In the genomic region with DNA sequence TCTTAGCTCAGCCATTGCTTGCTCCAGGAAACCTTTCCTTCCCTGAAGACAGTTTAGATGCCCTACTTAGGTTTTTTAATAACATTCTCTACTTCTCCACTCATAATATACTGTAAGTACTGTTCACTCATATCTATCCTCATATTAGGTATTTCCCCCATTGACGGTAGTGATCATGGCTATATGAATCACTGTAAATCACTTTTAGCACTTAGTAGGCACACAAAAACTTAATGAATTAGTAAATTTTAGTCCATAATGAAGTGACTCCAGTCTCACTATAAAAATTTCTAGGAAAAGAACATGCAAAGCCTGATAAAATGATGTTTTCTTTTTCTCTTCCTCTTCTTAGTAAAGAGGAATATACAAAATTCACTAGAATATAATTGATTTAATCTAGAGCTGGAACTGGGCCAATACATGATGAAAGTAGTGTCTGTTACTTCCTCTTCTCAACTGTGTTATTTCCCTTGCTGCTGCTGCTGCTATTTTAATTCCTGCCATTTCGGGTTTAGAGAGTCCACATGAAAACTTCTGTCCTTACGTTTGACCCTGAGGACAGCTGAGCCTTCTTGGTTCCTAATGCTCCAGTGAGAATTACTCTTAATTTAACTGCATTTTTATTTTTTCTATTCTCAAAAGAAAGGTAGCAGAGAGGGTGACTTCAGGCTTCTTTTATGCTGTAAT, we compare ENCODE assay signal across 8 cellular contexts.
DNase-seq lines count a peak whose midpoint lies in the region; ATAC-seq and TF ChIP-seq lines count a peak whose summit lies in the region.

No MANE protein-coding gene starts in this region.

- peak overlapping the region; percentile 32 for H3K4me3 Mint-ChIP-seq in T-helper 2 cell treated with Interferon-gamma antibody and Interleukin-4, amounts not matched to agents 5 μg/mL and 100 μg/mL, for 36 hours
- no peak overlapping the region for H3K4me3 Mint-ChIP-seq in glutamatergic neuron (ENCODE audit: unreplicated experiment)

- H3K4me1 Mint-ChIP-seq in T-helper 2 cell treated with Interferon-gamma antibody and Interleukin-4, amounts not matched to agents 5 μg/mL and 100 μg/mL, for 36 hours (ENCODE audit: low read depth), result peaks cover 32% of the 10 kb centered on the region
- no peaks in the 10 kb centered on the region for H3K4me1 Mint-ChIP-seq in glutamatergic neuron (ENCODE audit: low read depth, unreplicated experiment)

- H3K9me3 ChIP-seq in mucosa of descending colon, result no peaks in the 10 kb centered on the region

- H3K4me3 ChIP-seq in mucosa of descending colon, result no peak overlapping the region

- peaks cover 59% of the 10 kb centered on the region for H3K36me3 Mint-ChIP-seq in T-helper 2 cell treated with Interferon-gamma antibody and Interleukin-4, amounts not matched to agents 5 μg/mL and 100 μg/mL, for 36 hours (ENCODE audit: low read depth)
- H3K36me3 Mint-ChIP-seq in glutamatergic neuron (ENCODE audit: unreplicated experiment), result no peaks in the 10 kb centered on the region

- no peaks in the 10 kb centered on the region for H3K4me1 ChIP-seq in mucosa of descending colon (ENCODE audit: low read depth)

- intact Hi-C loops in mucosa of descending colon (cut with DNase I, micrococcal nuclease), result no loop called here

- TF ChIP-seq CTCF in mucosa of descending colon (IDR thresholded peaks at IDR 0.05), result no peak
- TF ChIP-seq CTCF in glutamatergic neuron (IDR thresholded peaks at IDR 0.05; ENCODE audit: partially characterized antibody, unreplicated experiment), result no peak

- no peaks in the 10 kb centered on the region for H3K9me3 Mint-ChIP-seq in T-helper 2 cell treated with Interferon-gamma antibody and Interleukin-4, amounts not matched to agents 5 μg/mL and 100 μg/mL, for 36 hours
- H3K9me3 Mint-ChIP-seq in glutamatergic neuron (ENCODE audit: unreplicated experiment), result no peaks in the 10 kb centered on the region

- ATAC-seq in HG02973 (IDR thresholded peaks at IDR 0.05; ENCODE audit: unreplicated experiment) (peak; percentile 70), mucosa of descending colon (peak; percentile 52), GM19397 (IDR thresholded peaks at IDR 0.05; ENCODE audit: unreplicated experiment) (no peak)

- peak overlapping the region; percentile 58 for H3K27ac Mint-ChIP-seq in T-helper 2 cell treated with Interferon-gamma antibody and Interleukin-4, amounts not matched to agents 5 μg/mL and 100 μg/mL, for 36 hours
- H3K27ac Mint-ChIP-seq in glutamatergic neuron (ENCODE audit: unreplicated experiment), result no peak overlapping the region

- H3K36me3 ChIP-seq in mucosa of descending colon (ENCODE audit: low read depth), result no peaks in the 10 kb centered on the region

- DNase-seq in DMS53 (lab: John Stamatoyannopoulos, UW) (peak; percentile 8), DMS53 treated with DMSO at 0.1 percent for 48 hours (lab: John Stamatoyannopoulos, UW; ENCODE audit: unreplicated experiment) (no peak), mucosa of descending colon (peak in 1 of 3 donors; percentile 8), glutamatergic neuron (no peak), SHP77 treated with DMSO at 0.1 percent for 48 hours (lab: John Stamatoyannopoulos, UW) (no peak)
- DNase-seq in T-helper 2 cell treated with Interferon-gamma antibody and Interleukin-4, amounts not matched to agents 5 μg/mL and 100 μg/mL, for 36 hours (ENCODE audit: low spot score), result no peak

- no peaks in the 10 kb centered on the region for H3K27me3 Mint-ChIP-seq in T-helper 2 cell treated with Interferon-gamma antibody and Interleukin-4, amounts not matched to agents 5 μg/mL and 100 μg/mL, for 36 hours (ENCODE audit: low read depth)
- no peaks in the 10 kb centered on the region for H3K27me3 Mint-ChIP-seq in glutamatergic neuron (ENCODE audit: unreplicated experiment)
